Comparison of ENCODE assay signal across 25 cellular contexts in the genomic region with DNA sequence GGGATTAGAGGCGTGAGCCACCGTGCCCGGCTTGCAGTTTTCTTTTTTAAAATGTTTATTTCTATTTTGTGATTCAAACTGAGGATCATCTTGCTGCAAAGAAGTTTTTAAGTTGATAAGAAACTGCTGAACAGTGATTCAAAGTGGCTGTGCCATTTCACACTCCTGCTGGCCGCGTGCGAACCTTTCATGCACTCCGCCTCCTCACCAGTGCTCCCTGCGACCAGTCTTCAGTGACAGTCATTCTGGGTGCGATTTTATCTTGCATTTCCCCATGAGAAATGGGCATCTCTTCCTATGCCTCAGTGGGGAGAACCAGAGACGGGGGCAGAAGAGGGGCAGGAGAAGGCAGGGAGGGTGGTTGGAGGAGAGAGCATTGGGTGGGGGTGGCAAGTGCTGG. TPM values are rescaled to one million over a fixed set of nuclear protein-coding genes. Genes with fewer than 3 reads are reported as not detected.
DNase-seq lines count a peak whose midpoint lies in the region; ATAC-seq, FAIRE-seq and TF ChIP-seq lines count a peak whose summit lies in the region.
"Had no signal": no experiment of that assay in that cellular context is flagged by ENCODE, and none has a peak within 500 bp of the region (broad histone marks: within the 10 kb centered on the region; RNA-seq: fewer than 3 reads in every experiment).

No MANE protein-coding gene starts in this region.

- POLR2A ChIA-PET in activated CD4-positive, alpha-beta T cell treated with anti-CD3 and anti-CD28 coated beads, Interleukin-2, amount 10 ng/mL, durations not matched to agents 7 days and 5 days (lab: Charles Lee) = no interaction called here
- POLR2A ChIA-PET in K562 (lab: Yijun Ruan, JAX) = no interaction called here

- CTCF ChIA-PET in activated CD4-positive, alpha-beta T cell treated with anti-CD3 and anti-CD28 coated beads, Interleukin-2, amount 10 ng/mL, durations not matched to agents 7 days and 5 days (lab: Charles Lee) = no interaction called here
- CTCF ChIA-PET in K562 (lab: Yijun Ruan, JAX; ENCODE audit: low intra/inter-chr PET ratio) = no interaction called here

- H3K4me3 Mint-ChIP-seq in activated CD4-positive, alpha-beta T cell treated with anti-CD3 and anti-CD28 coated beads, Interleukin-2, amount 10 ng/mL, durations not matched to agents 7 days and 5 days = no peak overlapping the region
- H3K4me3 Mint-ChIP-seq: CD14-positive monocyte; CD4-positive, alpha-beta memory T cell; CD4-positive, CD25-positive, alpha-beta regulatory T cell; CD8-positive, alpha-beta memory T cell had no signal

- peaks cover 18% of the 10 kb centered on the region for H3K4me1 Mint-ChIP-seq in activated CD4-positive, alpha-beta T cell treated with anti-CD3 and anti-CD28 coated beads, Interleukin-2, amount 10 ng/mL, durations not matched to agents 7 days and 5 days

- H3K27me3 ChIP-seq in K562 (ENCODE audit: control insufficient read depth in 2 of 2, insufficient read depth in 2 of 2, low read length in 2 of 2) (no peaks in the 10 kb centered on the region), osteoblast (ENCODE audit: insufficient read depth, low read length) (peaks cover 11% of the 10 kb centered on the region)
- H3K27me3 ChIP-seq: BE2C had no signal

- no peak for DNase-seq in activated CD4-positive, alpha-beta T cell treated with anti-CD3 and anti-CD28 coated beads, Interleukin-2, amount 10 ng/mL, durations not matched to agents 7 days and 5 days
- DNase-seq in activated CD4-positive, alpha-beta T cell treated with anti-CD3 and anti-CD28 coated beads for 1 hour = no peak
- DNase-seq in K562 (ENCODE audit: extremely low read depth in 1 of 4, low spot score in 3 of 4) (no peak), osteoblast (ENCODE audit: insufficient read length, low spot score, missing footprints) (peak; percentile 14), NCI-H1930 (lab: John Stamatoyannopoulos, UW) (no peak), midbrain (lab: John Stamatoyannopoulos, UW) (no peak)
- DNase-seq: 8988T; ACHN; BE2C; CD4-positive, alpha-beta memory T cell; CD4-positive, CD25-positive, alpha-beta regulatory T cell; CD8-positive, alpha-beta memory T cell; COR-L47; DMS153; DMS53; DMS79; DND-41; GF-D8 had no signal

- H3K9me3 ChIP-seq in KOPT-K1 (ENCODE audit: insufficient read depth, low read length, poor library complexity, severe bottlenecking) (no peaks in the 10 kb centered on the region), K562 (replicated peaks; ENCODE audit: control insufficient read depth, insufficient read depth, low read depth, low read length) (no peaks in the 10 kb centered on the region), osteoblast (ENCODE audit: low read depth, low read length) (no peaks in the 10 kb centered on the region)
- H3K9me3 ChIP-seq: BE2C had no signal

- ATAC-seq in K562 = no peak

- H3K4me1 ChIP-seq in K562 (replicated peaks in 1 of 2; ENCODE audit: control insufficient read depth in 2 of 2, insufficient read depth in 2 of 2, low read length in 2 of 2) (peaks cover 0 to 15% of the 10 kb centered on the region in 2 experiments; a peak in 3 of 5 replicates), osteoblast (ENCODE audit: insufficient read depth, low read length) (no peaks in the 10 kb centered on the region)
- H3K4me1 ChIP-seq: BE2C had no signal

- no peaks in the 10 kb centered on the region for H3K9me1 ChIP-seq in K562 (ENCODE audit: control insufficient read depth, insufficient read depth, low read length)

- H3K9ac ChIP-seq in K562 (ENCODE audit: insufficient read depth in 1 of 2, low read depth in 2 of 2, low read length in 2 of 2) = no peak overlapping the region; a peak in 1 of 4 replicates
- H3K9ac ChIP-seq: BLaER1 had no signal

- H3K27me3 Mint-ChIP-seq in activated CD4-positive, alpha-beta T cell treated with anti-CD3 and anti-CD28 coated beads, Interleukin-2, amount 10 ng/mL, durations not matched to agents 7 days and 5 days = no peaks in the 10 kb centered on the region
- H3K27me3 Mint-ChIP-seq: CD4-positive, alpha-beta memory T cell; CD4-positive, CD25-positive, alpha-beta regulatory T cell had no signal

- H3K27ac ChIP-seq in KOPT-K1 (ENCODE audit: low read depth, low read length, poor library complexity, severe bottlenecking) = peak overlapping the region; percentile 31
- no peak overlapping the region for H3K27ac ChIP-seq in K562 (ENCODE audit: extremely low read depth, low read depth, low read length)
- no peak overlapping the region for H3K27ac ChIP-seq in osteoblast (ENCODE audit: low read depth, low read length)
- H3K27ac ChIP-seq: BLaER1 had no signal

- no peak for TF ChIP-seq EP300 in K562 (IDR thresholded peaks at IDR 0.05; ENCODE audit: low read length)

- H3K27ac Mint-ChIP-seq in activated CD4-positive, alpha-beta T cell treated with anti-CD3 and anti-CD28 coated beads, Interleukin-2, amount 10 ng/mL, durations not matched to agents 7 days and 5 days = peak overlapping the region; percentile 46
- H3K27ac Mint-ChIP-seq: CD4-positive, alpha-beta memory T cell; CD4-positive, CD25-positive, alpha-beta regulatory T cell; CD8-positive, alpha-beta memory T cell had no signal

- H3K36me3 Mint-ChIP-seq in activated CD4-positive, alpha-beta T cell treated with anti-CD3 and anti-CD28 coated beads, Interleukin-2, amount 10 ng/mL, durations not matched to agents 7 days and 5 days (ENCODE audit: low read depth) = no peaks in the 10 kb centered on the region
- H3K36me3 Mint-ChIP-seq: CD14-positive monocyte; CD4-positive, alpha-beta memory T cell; CD4-positive, CD25-positive, alpha-beta regulatory T cell had no signal

- H4K20me1 ChIP-seq in K562 (replicated peaks; ENCODE audit: control insufficient read depth, insufficient read depth, low read length) (no peaks in the 10 kb centered on the region), osteoblast (ENCODE audit: insufficient read depth, low read length) (no peaks in the 10 kb centered on the region)

- no peak overlapping the region for H3K4me2 ChIP-seq in K562 (ENCODE audit: insufficient read depth, low read length)
- no peak overlapping the region for H3K4me2 ChIP-seq in osteoblast (ENCODE audit: insufficient read depth, low read length)
- H3K4me2 ChIP-seq: BLaER1 had no signal

- H3K79me2 ChIP-seq in K562 (ENCODE audit: control insufficient read depth, insufficient read depth, low read length) (no peaks in the 10 kb centered on the region), osteoblast (ENCODE audit: insufficient read depth, low read length) (no peaks in the 10 kb centered on the region)

- TF ChIP-seq CTCF in K562 (IDR thresholded peaks at IDR 0.05 in 2 of 3, conservative IDR thresholded peaks at IDR 0.05 in 1 of 3; ENCODE audit: insufficient read depth in 2 of 3, low read depth in 1 of 3, low read length in 3 of 3) = no peak
- TF ChIP-seq CTCF in osteoblast (IDR thresholded peaks at IDR 0.05; ENCODE audit: extremely low read depth, low read depth, low read length) = no peak

- H3K4me3 ChIP-seq in K562 (no peak overlapping the region), osteoblast (ENCODE audit: insufficient read depth, low read length) (no peak overlapping the region)
- H3K4me3 ChIP-seq: BLaER1 had no signal

- no peak for FAIRE-seq in K562 (lab: Jason Lieb, UNC)
- FAIRE-seq: A204.1, G401.6, GM12891, GM19239 had no signal

- H2AFZ ChIP-seq in K562 (ENCODE audit: low read depth, low read length) (no peak overlapping the region), osteoblast (ENCODE audit: low read length) (no peak overlapping the region)

- no peaks in the 10 kb centered on the region for H3K9me3 Mint-ChIP-seq in activated CD4-positive, alpha-beta T cell treated with anti-CD3 and anti-CD28 coated beads, Interleukin-2, amount 10 ng/mL, durations not matched to agents 7 days and 5 days
- H3K9me3 Mint-ChIP-seq: CD4-positive, CD25-positive, alpha-beta regulatory T cell; CD8-positive, alpha-beta memory T cell had no signal

- intact Hi-C loops in K562 (cut with micrococcal nuclease) = no loop called here

- TF ChIP-seq RAD21 in K562 (CRISPR knock-in tag; conservative IDR thresholded peaks at IDR 0.05 in 1 of 2, IDR thresholded peaks at IDR 0.05 in 1 of 2) = no peak

- TF ChIP-seq POLR2A in K562 (conservative IDR thresholded peaks at IDR 0.05) = no peak

- no TSS peak for BruUV-seq in K562 (replicated peaks; lab: Mats Ljungman, UMichigan)

- in situ Hi-C loops in K562 (cut with MboI) = no loop called here

- WGBS in K562 (ENCODE audit: insufficient coverage, low coverage, missing lambda C conversion rate) = 53% methylated on average over 10 of the region's 10 CpGs

- no peaks in the 10 kb centered on the region for H3K36me3 ChIP-seq in KOPT-K1 (ENCODE audit: insufficient read depth, low read length)
- H3K36me3 ChIP-seq in K562 (ENCODE audit: control insufficient read depth, insufficient read depth, low read length) = no peaks in the 10 kb centered on the region
- H3K36me3 ChIP-seq in osteoblast (ENCODE audit: insufficient read depth, low read length) = no peaks in the 10 kb centered on the region
- H3K36me3 ChIP-seq: BE2C, BLaER1 had no signal

RNA-seq across cellular contexts. Expression of a gene that starts 21.4 kb away (rescaled TPM):
- total RNA-seq in activated CD4-positive, alpha-beta T cell treated with anti-CD3 and anti-CD28 coated beads, Interleukin-2, amount 10 ng/mL, durations not matched to agents 7 days and 5 days = 1 to 10 TPM; 7.9 to 8.5 TPM
- 4.7 and 15.6 TPM in 2 replicates for total RNA-seq in K562 (2011; cell fraction: chromatin; rRNA removed; ENCODE audit: low replicate concordance)
- 17.4 and 21.8 TPM in 2 replicates for total RNA-seq in K562 (2011; cell fraction: nucleolus; rRNA removed)
- total RNA-seq in K562 (2011; cell fraction: nucleoplasm; rRNA removed) = 9.3 and 9.5 TPM in 2 replicates
- total RNA-seq in K562 (2014; rRNA removed) (3.3 and 5.1 TPM in 2 replicates), K562 (2014; rRNA removed; fragmentation: Illumina TruSeq; extraction: Trizol) (0.93 and 1.2 TPM in 2 replicates), K562 (2015; rRNA removed; fragmentation: Illumina TruSeq; extraction: Trizol) (1.1 and 1.6 TPM in 2 replicates), K562 (2021) (6.4 and 8.5 TPM in 2 replicates), osteoblast (6.9 and 8.5 TPM in 2 replicates)
- polyA plus RNA-seq in K562 (2011; rRNA removed) (5.6 and 8.1 TPM in 2 replicates), K562 (2014; fragmentation: Illumina TruSeq; extraction: Trizol) (1.2 and 2.0 TPM in 2 replicates), K562 (2014; fragmentation: Nextera tagmentation; extraction: Ambion mirVana) (1 to 10 TPM in 1 of 2 experiments, under 1 TPM in 1; 0.13 to 1.1 TPM), K562 (2014; rRNA removed) (4.0 TPM in 2 replicates)
- 12.5 and 24.6 TPM in 2 replicates for polyA plus RNA-seq in K562 (2011; cell fraction: cytosol; rRNA removed)
- polyA plus RNA-seq in K562 (2011; cell fraction: nucleus; rRNA removed) = 6.3 and 6.4 TPM in 2 replicates
- polyA plus RNA-seq in K562 (2012) = 3.9 and 12.2 TPM in 2 replicates
- 3.7 and 4.9 TPM in 2 replicates for polyA minus RNA-seq in K562 (2011; rRNA and poly(A)+ RNA removed)
- 5.6 and 6.4 TPM in 2 replicates for polyA minus RNA-seq in K562 (2011; cell fraction: cytosol; rRNA and poly(A)+ RNA removed)
- 1.3 and 1.8 TPM in 2 replicates for polyA minus RNA-seq in K562 (2011; cell fraction: nucleus; rRNA and poly(A)+ RNA removed)

RNA-seq across cellular contexts. Expression of a gene that starts 22.4 kb away (rescaled TPM):
- 100 to 1,000 TPM; 116 to 121 TPM for total RNA-seq in activated CD4-positive, alpha-beta T cell treated with anti-CD3 and anti-CD28 coated beads, Interleukin-2, amount 10 ng/mL, durations not matched to agents 7 days and 5 days
- 39.3 and 72.5 TPM in 2 replicates for total RNA-seq in K562 (2011; cell fraction: chromatin; rRNA removed; ENCODE audit: low replicate concordance)
- 41.0 and 46.2 TPM in 2 replicates for total RNA-seq in K562 (2011; cell fraction: nucleolus; rRNA removed)
- 38.1 and 43.2 TPM in 2 replicates for total RNA-seq in K562 (2011; cell fraction: nucleoplasm; rRNA removed)
- total RNA-seq in K562 (2014; rRNA removed) (39.2 and 59.3 TPM in 2 replicates), K562 (2014; rRNA removed; fragmentation: Illumina TruSeq; extraction: Trizol) (9.1 and 10.3 TPM in 2 replicates), K562 (2015; rRNA removed; fragmentation: Illumina TruSeq; extraction: Trizol) (17.1 and 23.4 TPM in 2 replicates), K562 (2021) (121 and 133 TPM in 2 replicates), osteoblast (22.1 and 24.6 TPM in 2 replicates)
- polyA plus RNA-seq in K562 (2011; rRNA removed) (5.9 and 8.7 TPM in 2 replicates), K562 (2014; fragmentation: Illumina TruSeq; extraction: Trizol) (45.3 and 68.0 TPM in 2 replicates), K562 (2014; fragmentation: Nextera tagmentation; extraction: Ambion mirVana) (10 to 100 TPM in 1 of 2 experiments, 1 to 10 TPM in 1; 2.8 to 10.5 TPM), K562 (2014; rRNA removed) (44.8 and 45.2 TPM in 2 replicates)
- 11.3 and 17.7 TPM in 2 replicates for polyA plus RNA-seq in K562 (2011; cell fraction: cytosol; rRNA removed)
- polyA plus RNA-seq in K562 (2011; cell fraction: nucleus; rRNA removed) = 39.1 and 51.6 TPM in 2 replicates
- 37.4 and 57.1 TPM in 2 replicates for polyA plus RNA-seq in K562 (2012)
- 4.5 and 6.6 TPM in 2 replicates for polyA minus RNA-seq in K562 (2011; rRNA and poly(A)+ RNA removed)
- polyA minus RNA-seq in K562 (2011; cell fraction: cytosol; rRNA and poly(A)+ RNA removed) = 55.8 and 74.4 TPM in 2 replicates
- 14.8 and 15.6 TPM in 2 replicates for polyA minus RNA-seq in K562 (2011; cell fraction: nucleus; rRNA and poly(A)+ RNA removed)

RNA-seq across cellular contexts. Expression of a gene that starts 25.7 kb away (rescaled TPM):
- total RNA-seq in activated CD4-positive, alpha-beta T cell treated with anti-CD3 and anti-CD28 coated beads, Interleukin-2, amount 10 ng/mL, durations not matched to agents 7 days and 5 days = 100 to 1,000 TPM; 107 to 112 TPM
- 92.6 and 283 TPM in 2 replicates for total RNA-seq in K562 (2011; cell fraction: chromatin; rRNA removed; ENCODE audit: low replicate concordance)
- 241 and 247 TPM in 2 replicates for total RNA-seq in K562 (2011; cell fraction: nucleolus; rRNA removed)
- 125 and 132 TPM in 2 replicates for total RNA-seq in K562 (2011; cell fraction: nucleoplasm; rRNA removed)
- total RNA-seq in K562 (2014; rRNA removed) (220 and 274 TPM in 2 replicates), K562 (2014; rRNA removed; fragmentation: Illumina TruSeq; extraction: Trizol) (52.2 and 68.1 TPM in 2 replicates), K562 (2015; rRNA removed; fragmentation: Illumina TruSeq; extraction: Trizol) (138 and 144 TPM in 2 replicates), K562 (2021) (260 and 261 TPM in 2 replicates), osteoblast (99.5 and 100 TPM in 2 replicates)
- polyA plus RNA-seq in K562 (2011; rRNA removed) (91.6 and 104 TPM in 2 replicates), K562 (2014; fragmentation: Illumina TruSeq; extraction: Trizol) (78.9 and 128 TPM in 2 replicates), K562 (2014; fragmentation: Nextera tagmentation; extraction: Ambion mirVana) (10 to 100 TPM; 11.6 to 16.1 TPM), K562 (2014; rRNA removed) (177 and 184 TPM in 2 replicates)
- 93.8 and 232 TPM in 2 replicates for polyA plus RNA-seq in K562 (2011; cell fraction: cytosol; rRNA removed)
- polyA plus RNA-seq in K562 (2011; cell fraction: nucleus; rRNA removed) = 88.5 and 119 TPM in 2 replicates
- polyA plus RNA-seq in K562 (2012) = 223 and 331 TPM in 2 replicates
- 49.2 and 97.3 TPM in 2 replicates for polyA minus RNA-seq in K562 (2011; rRNA and poly(A)+ RNA removed)
- polyA minus RNA-seq in K562 (2011; cell fraction: cytosol; rRNA and poly(A)+ RNA removed) = 145 and 167 TPM in 2 replicates
- 49.9 and 54.3 TPM in 2 replicates for polyA minus RNA-seq in K562 (2011; cell fraction: nucleus; rRNA and poly(A)+ RNA removed)

RNA-seq across cellular contexts. Expression of a gene that starts 49.5 kb away (rescaled TPM):
- total RNA-seq in activated CD4-positive, alpha-beta T cell treated with anti-CD3 and anti-CD28 coated beads, Interleukin-2, amount 10 ng/mL, durations not matched to agents 7 days and 5 days = 10 to 100 TPM; 14.2 to 16.5 TPM
- 14.9 and 45.4 TPM in 2 replicates for total RNA-seq in K562 (2011; cell fraction: chromatin; rRNA removed; ENCODE audit: low replicate concordance)
- total RNA-seq in K562 (2011; cell fraction: nucleolus; rRNA removed) = 31.0 and 32.8 TPM in 2 replicates
- 15.7 and 24.1 TPM in 2 replicates for total RNA-seq in K562 (2011; cell fraction: nucleoplasm; rRNA removed)
- total RNA-seq in K562 (2014; rRNA removed) (8.4 and 9.5 TPM in 2 replicates), K562 (2014; rRNA removed; fragmentation: Illumina TruSeq; extraction: Trizol) (2.7 and 4.0 TPM in 2 replicates), K562 (2015; rRNA removed; fragmentation: Illumina TruSeq; extraction: Trizol) (12.3 and 13.4 TPM in 2 replicates), K562 (2021) (9.6 and 14.8 TPM in 2 replicates), osteoblast (6.5 TPM in 2 replicates)
- polyA plus RNA-seq in K562 (2011; rRNA removed) (12.7 and 16.4 TPM in 2 replicates), K562 (2014; fragmentation: Illumina TruSeq; extraction: Trizol) (5.6 and 7.3 TPM in 2 replicates), K562 (2014; fragmentation: Nextera tagmentation; extraction: Ambion mirVana) (under 1 TPM in 1 of 2 experiments, not detected in 1; 0.07 TPM), K562 (2014; rRNA removed) (11.1 and 11.6 TPM in 2 replicates)
- 21.2 and 25.6 TPM in 2 replicates for polyA plus RNA-seq in K562 (2011; cell fraction: cytosol; rRNA removed)
- polyA plus RNA-seq in K562 (2011; cell fraction: nucleus; rRNA removed) = 48.7 and 48.8 TPM in 2 replicates
- polyA plus RNA-seq in K562 (2012) = 24.3 and 60.0 TPM in 2 replicates
- polyA minus RNA-seq in K562 (2011; rRNA and poly(A)+ RNA removed) = 5.5 and 12.0 TPM in 2 replicates
- 7.0 and 13.6 TPM in 2 replicates for polyA minus RNA-seq in K562 (2011; cell fraction: cytosol; rRNA and poly(A)+ RNA removed)
- 9.8 and 16.1 TPM in 2 replicates for polyA minus RNA-seq in K562 (2011; cell fraction: nucleus; rRNA and poly(A)+ RNA removed)
- polyA plus RNA-seq: CD8-positive, alpha-beta memory T cell had no signal

RNA-seq across cellular contexts. Expression of a gene that starts 59.1 kb away (rescaled TPM):
- 10 to 100 TPM; 72.9 to 83.2 TPM for total RNA-seq in activated CD4-positive, alpha-beta T cell treated with anti-CD3 and anti-CD28 coated beads, Interleukin-2, amount 10 ng/mL, durations not matched to agents 7 days and 5 days
- 126 and 302 TPM in 2 replicates for total RNA-seq in K562 (2011; cell fraction: chromatin; rRNA removed; ENCODE audit: low replicate concordance)
- 207 and 213 TPM in 2 replicates for total RNA-seq in K562 (2011; cell fraction: nucleolus; rRNA removed)
- total RNA-seq in K562 (2011; cell fraction: nucleoplasm; rRNA removed) = 179 and 187 TPM in 2 replicates
- 152 and 196 TPM in 2 replicates for total RNA-seq in K562 (2014; rRNA removed)
- total RNA-seq in K562 (2014; rRNA removed; fragmentation: Illumina TruSeq; extraction: Trizol) = 101 and 103 TPM in 2 replicates
- total RNA-seq in K562 (2015; rRNA removed; fragmentation: Illumina TruSeq; extraction: Trizol) = 134 and 146 TPM in 2 replicates
- 226 and 231 TPM in 2 replicates for total RNA-seq in K562 (2021)
- 105 and 117 TPM in 2 replicates for polyA plus RNA-seq in K562 (2011; rRNA removed)
- 174 and 276 TPM in 2 replicates for polyA plus RNA-seq in K562 (2011; cell fraction: cytosol; rRNA removed)
- 211 and 324 TPM in 2 replicates for polyA plus RNA-seq in K562 (2011; cell fraction: nucleus; rRNA removed)
- polyA plus RNA-seq in K562 (2012) = 177 and 213 TPM in 2 replicates
- polyA plus RNA-seq in K562 (2014; fragmentation: Illumina TruSeq; extraction: Trizol) = 192 and 229 TPM in 2 replicates
- polyA plus RNA-seq in K562 (2014; fragmentation: Nextera tagmentation; extraction: Ambion mirVana) = 10 to 100 TPM; 11.1 to 26.5 TPM
- polyA plus RNA-seq in K562 (2014; rRNA removed) = 250 and 277 TPM in 2 replicates
- polyA minus RNA-seq in K562 (2011; rRNA and poly(A)+ RNA removed) = 45.9 and 88.5 TPM in 2 replicates
- polyA minus RNA-seq in K562 (2011; cell fraction: cytosol; rRNA and poly(A)+ RNA removed) = 72.1 and 79.8 TPM in 2 replicates
- 70.5 and 80.1 TPM in 2 replicates for polyA minus RNA-seq in K562 (2011; cell fraction: nucleus; rRNA and poly(A)+ RNA removed)
- total RNA-seq in osteoblast = 43.4 and 46.3 TPM in 2 replicates
